8 cellular contexts compared by ENCODE assay signal in the genomic region with DNA sequence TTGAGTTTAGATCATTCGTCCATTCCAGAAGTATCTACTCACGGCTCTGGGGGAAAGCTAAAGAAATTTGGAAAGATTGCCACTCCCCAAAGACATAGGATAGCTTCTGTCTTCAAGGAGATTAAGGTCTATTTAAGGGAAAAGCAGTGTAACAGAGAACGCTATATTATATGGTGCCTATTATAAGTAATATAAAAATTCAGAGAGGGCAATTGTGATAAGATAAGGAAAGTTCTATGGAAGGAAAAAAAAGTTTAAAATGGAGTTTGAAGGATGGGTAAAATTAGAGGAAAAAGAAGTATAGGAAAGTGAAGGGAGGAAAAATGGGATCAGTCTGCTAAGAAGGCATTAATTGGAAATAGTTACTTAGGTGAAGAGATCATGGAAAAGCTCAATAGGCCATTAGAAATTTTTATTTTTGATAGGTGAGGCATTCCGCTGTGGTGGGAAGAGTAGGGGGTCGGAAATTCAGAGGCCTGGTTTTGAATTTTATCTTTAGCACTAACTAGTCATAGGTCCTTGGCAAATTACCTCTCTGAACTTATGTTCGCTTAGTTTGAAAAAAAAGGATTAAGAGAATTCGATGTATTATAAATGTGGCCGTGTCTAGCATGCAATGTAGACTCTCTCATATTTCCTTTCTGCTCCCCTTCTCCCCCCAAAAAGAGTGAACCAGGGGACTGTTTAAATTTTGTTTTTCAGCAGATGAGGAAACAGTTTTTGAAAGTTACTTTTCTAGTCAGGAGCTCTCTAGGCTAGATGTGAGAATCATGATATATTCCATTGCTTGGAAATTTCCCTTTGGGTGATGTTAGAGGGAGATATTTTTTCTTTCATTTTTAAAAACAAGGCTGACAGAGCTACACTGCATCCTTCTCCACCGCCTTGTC. TPM values are rescaled to one million over a fixed set of nuclear protein-coding genes. Genes with fewer than 3 reads are reported as not detected.
DNase-seq lines count a peak whose midpoint lies in the region; ATAC-seq and TF ChIP-seq lines count a peak whose summit lies in the region.

No MANE protein-coding gene starts in this region.

- TF ChIP-seq POLR2A in esophagus squamous epithelium (IDR thresholded peaks at IDR 0.05): no peak

- 59 to 65% methylated on average over 9 of the region's 9 CpGs for WGBS in esophagus squamous epithelium, 2 donors
- 62 to 68% (median 66%) methylated on average over 9 of the region's 9 CpGs for WGBS in psoas muscle, 3 donors

- DNase-seq in GM12865 (ENCODE audit: low read depth) (no peak), SJSA1 (ENCODE audit: low read depth in 1 of 2, low spot score in 2 of 2) (no peak), esophagus squamous epithelium (lab: John Stamatoyannopoulos, UW) (no peak), psoas muscle (no peak), NOMO-1 (lab: John Stamatoyannopoulos, UW; ENCODE audit: unreplicated experiment in 2 of 2) (no peak), NCI-H187 (lab: John Stamatoyannopoulos, UW) (no peak)
- no peak for DNase-seq in stimulated activated CD4-positive, alpha-beta T cell treated with anti-CD3 and anti-CD28 coated beads, Interleukin-2, amount 100 ng/mL, for 24 hours
- DNase-seq in stimulated activated CD4-positive, alpha-beta T cell treated with anti-CD3 and anti-CD28 coated beads, Interleukin-4, amount 100 ng/mL, for 24 hours: no peak

- intact Hi-C loops in esophagus squamous epithelium (cut with DNase I): no loop called here
- intact Hi-C loops in psoas muscle (cut with DNase I): loop anchor here in 1 of 2 donors (5.0 kb wide), 1 partner anchor 132 kb away; a partner anchor contains a TSS

- ATAC-seq in psoas muscle: no peak

- peak overlapping the region; percentile 43 for H3K27ac ChIP-seq in SJSA1
- peak overlapping the region; percentile 58 to 98 (median 96) for H3K27ac ChIP-seq in esophagus squamous epithelium
- peak overlapping the region; percentile 94 for H3K27ac ChIP-seq in psoas muscle

- H3K27me3 ChIP-seq in SJSA1 (replicated peaks) (no peaks in the 10 kb centered on the region), esophagus squamous epithelium (no peaks in the 10 kb centered on the region), psoas muscle (ENCODE audit: insufficient read depth in 3 of 3, low read length in 2 of 3) (no peaks in the 10 kb centered on the region)

- H3K4me1 ChIP-seq in SJSA1 (replicated peaks): peaks cover 7% of the 10 kb centered on the region; the same call in 1 of the 2 replicates
- peaks cover 4 to 41% (median 13%) of the 10 kb centered on the region in 3 donors for H3K4me1 ChIP-seq in esophagus squamous epithelium
- H3K4me1 ChIP-seq in psoas muscle: peaks cover 27% of the 10 kb centered on the region

- TF ChIP-seq CTCF in GM12865 (IDR thresholded peaks at IDR 0.05; ENCODE audit: insufficient read depth, low read depth, low read length, missing control alignments) (no peak), esophagus squamous epithelium (IDR thresholded peaks at IDR 0.05) (no peak), psoas muscle (IDR thresholded peaks at IDR 0.05) (no peak)

- H3K9me3 ChIP-seq in SJSA1 (replicated peaks) (no peaks in the 10 kb centered on the region), esophagus squamous epithelium (no peaks in the 10 kb centered on the region), psoas muscle (no peaks in the 10 kb centered on the region)

- H3K36me3 ChIP-seq in SJSA1: peaks cover 22% of the 10 kb centered on the region
- H3K36me3 ChIP-seq in esophagus squamous epithelium: no peaks in the 10 kb centered on the region
- H3K36me3 ChIP-seq in psoas muscle (ENCODE audit: insufficient read depth in 1 of 2, low read depth in 1 of 2): no peaks in the 10 kb centered on the region

- H3K4me3 ChIP-seq in GM12865 (ENCODE audit: low read depth, low read length) (peak overlapping the region; percentile 56), SJSA1 (peak overlapping the region; percentile 76), esophagus squamous epithelium (peak overlapping the region; percentile 68 to 93 (median 80)), psoas muscle (peak overlapping the region; percentile 72)

RNA-seq across cellular contexts. Expression of a gene that starts 0.9 kb away (rescaled TPM):
- total RNA-seq in SJSA1 (2014; rRNA removed; shearing (Covaris generic)): 136 and 198 TPM in 2 replicates
- total RNA-seq in esophagus squamous epithelium: 10 to 100 TPM; 26.4 to 45.9 (median 38.3) TPM
- 10 to 100 TPM; 72.5 to 78.4 (median 74.9) TPM for total RNA-seq in psoas muscle
- 10 to 100 TPM; 25.5 to 89.2 (median 37.9) TPM for polyA plus RNA-seq in psoas muscle

RNA-seq across cellular contexts. Expression of a gene that starts 19.2 kb away (rescaled TPM):
- total RNA-seq in SJSA1 (2014; rRNA removed; shearing (Covaris generic)): 2.2 TPM in 1 of 2 replicates, not detected in the other
- total RNA-seq in esophagus squamous epithelium: not detected
- 1 to 10 TPM in 3 of 4 donors, under 1 TPM in 1; 0.89 to 6.7 (median 2.4) TPM for total RNA-seq in psoas muscle
- 1 to 10 TPM in 2 of 3 donors, under 1 TPM in 1; 0.52 to 4.5 (median 1.3) TPM for polyA plus RNA-seq in psoas muscle

Comparison
In these comparisons a context has a peak if more than half of its experiments do, and no peak if none do; other contexts are left out.
1. H3K27ac ChIP-seq: peak in every context shown above with its lines; median percentile 96 in esophagus squamous epithelium; 94 in psoas muscle; 43 in SJSA1.